Comparison of ENCODE assay signal across 8 cellular contexts in the genomic region with DNA sequence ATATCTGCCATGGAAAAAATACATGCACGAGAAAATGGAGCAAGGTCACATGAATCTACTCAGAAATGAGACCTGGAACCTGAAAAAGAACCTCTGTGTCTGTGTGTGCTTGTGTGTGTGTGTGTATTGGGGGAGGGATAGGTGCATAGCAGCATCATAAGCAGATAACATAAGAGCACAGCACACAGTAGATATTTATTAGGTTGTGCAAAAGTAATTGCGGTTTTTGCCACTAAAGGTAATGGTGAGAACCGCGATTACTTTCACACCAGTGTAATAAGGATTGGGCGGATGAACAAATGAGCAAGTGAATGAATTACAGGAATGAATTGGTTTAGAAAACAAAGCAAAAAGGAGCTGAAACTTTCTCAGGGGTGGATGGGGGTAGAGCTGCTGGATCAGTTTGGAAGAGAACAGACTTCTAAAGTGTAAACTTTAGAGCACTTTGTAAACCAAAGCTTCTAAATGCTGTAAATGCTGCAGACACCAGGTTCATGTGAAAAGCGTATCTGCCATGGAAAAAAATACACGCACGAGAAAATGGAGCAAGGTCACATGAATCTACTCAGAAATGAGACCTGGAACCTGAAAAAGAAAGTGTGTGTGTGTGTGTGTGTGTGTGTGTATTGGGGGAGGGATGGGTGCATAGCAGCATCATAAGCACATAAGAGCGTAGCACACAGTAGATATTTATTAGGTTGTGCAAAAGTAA.
A peak's percentile ranks its signal among the peaks of the same experiment; 100 is the strongest.
DNase-seq lines count a peak whose midpoint lies in the region; ATAC-seq and TF ChIP-seq lines count a peak whose summit lies in the region.

No MANE protein-coding gene starts in this region.

- H4K20me1 ChIP-seq in MM.1S (ENCODE audit: insufficient read depth, low read length) = no peaks in the 10 kb centered on the region

- peak overlapping the region; percentile 4 to 77 for H3K27ac ChIP-seq in lung (ENCODE audit: low read depth in 1 of 2, low read length in 1 of 2)
- peak overlapping the region; percentile 87 for H3K27ac ChIP-seq in upper lobe of right lung
- H3K27ac ChIP-seq in MM.1S (ENCODE audit: low read length) = no peak overlapping the region

- no peak overlapping the region for H3K4me3 Mint-ChIP-seq in activated naive CD4-positive, alpha-beta T cell treated with anti-CD3 and anti-CD28 coated beads, Interleukin-2, amount 50 U/mL, for 24 hours
- H3K4me3 Mint-ChIP-seq in activated T-helper 1 cell treated with anti-CD3 and anti-CD28 coated beads, Interleukin-12 subunit alpha, Interleukin-12 subunit beta, Interleukin-2, Interleukin-4 antibody, amounts not matched to agents 30 ng/mL and 10 ng/mL and 1 ng/mL, durations not matched to agents 14 hours and 24 hours and 36 hours = peak overlapping the region; percentile 4

- ATAC-seq in lung (ENCODE audit: insufficient read depth, low FRiP score) (no peak), upper lobe of right lung (no peak)

- H3K4me1 ChIP-seq in lung (ENCODE audit: control insufficient read depth in 2 of 2, insufficient read depth in 2 of 2, low read length in 2 of 2) = peaks cover 10 to 13% of the 10 kb centered on the region in 2 donors
- H3K4me1 ChIP-seq in upper lobe of right lung = peaks cover 49% of the 10 kb centered on the region
- H3K4me1 ChIP-seq in MM.1S (ENCODE audit: low read length) = no peaks in the 10 kb centered on the region

- 84 to 89% methylated on average over 9 of the region's 9 CpGs for WGBS in lung, 2 donors

- intact Hi-C loops in activated T-helper 1 cell treated with anti-CD3 and anti-CD28 coated beads, Interleukin-12 subunit alpha, Interleukin-12 subunit beta, Interleukin-2, Interleukin-4 antibody, amounts not matched to agents 30 ng/mL and 10 ng/mL and 1 ng/mL, durations not matched to agents 14 hours and 24 hours and 36 hours (cut with micrococcal nuclease) = loop anchor here (1.0 to 2.0 kb wide), 2 partner anchors 8 to 77 kb away; no protein-coding TSS in a partner anchor
- intact Hi-C loops in upper lobe of right lung (cut with DNase I) = no loop called here

- no peaks in the 10 kb centered on the region for H3K9me3 ChIP-seq in lung (ENCODE audit: control insufficient read depth in 2 of 2, insufficient read depth in 1 of 2, low read length in 1 of 2)
- H3K9me3 ChIP-seq in upper lobe of right lung = no peaks in the 10 kb centered on the region
- no peaks in the 10 kb centered on the region for H3K9me3 ChIP-seq in MM.1S (replicated peaks; ENCODE audit: insufficient read depth, low read length)

- H3K27me3 ChIP-seq in lung (ENCODE audit: control insufficient read depth, insufficient read depth) (no peaks in the 10 kb centered on the region), upper lobe of right lung (no peaks in the 10 kb centered on the region), MM.1S (replicated peaks; ENCODE audit: insufficient read depth, low read length) (peaks cover 7% of the 10 kb centered on the region; the same call in 1 of the 2 replicates)

- peak overlapping the region; percentile 8 for H3K27ac Mint-ChIP-seq in activated naive CD4-positive, alpha-beta T cell treated with anti-CD3 and anti-CD28 coated beads, Interleukin-2, amount 50 U/mL, for 24 hours
- peak overlapping the region; percentile 84 for H3K27ac Mint-ChIP-seq in activated T-helper 1 cell treated with anti-CD3 and anti-CD28 coated beads, Interleukin-12 subunit alpha, Interleukin-12 subunit beta, Interleukin-2, Interleukin-4 antibody, amounts not matched to agents 30 ng/mL and 10 ng/mL and 1 ng/mL, durations not matched to agents 14 hours and 24 hours and 36 hours

- TF ChIP-seq CTCF in lung (IDR thresholded peaks at IDR 0.05; ENCODE audit: control extremely low read depth, extremely low read depth) (no peak), upper lobe of right lung (IDR thresholded peaks at IDR 0.05) (no peak), MM.1S (IDR thresholded peaks at IDR 0.05; ENCODE audit: low read length) (no peak)

- peaks cover 46% of the 10 kb centered on the region for H3K4me1 Mint-ChIP-seq in activated naive CD4-positive, alpha-beta T cell treated with anti-CD3 and anti-CD28 coated beads, Interleukin-2, amount 50 U/mL, for 24 hours
- peaks cover 74% of the 10 kb centered on the region for H3K4me1 Mint-ChIP-seq in activated T-helper 1 cell treated with anti-CD3 and anti-CD28 coated beads, Interleukin-12 subunit alpha, Interleukin-12 subunit beta, Interleukin-2, Interleukin-4 antibody, amounts not matched to agents 30 ng/mL and 10 ng/mL and 1 ng/mL, durations not matched to agents 14 hours and 24 hours and 36 hours (ENCODE audit: low read depth)

- H3K36me3 Mint-ChIP-seq in activated naive CD4-positive, alpha-beta T cell treated with anti-CD3 and anti-CD28 coated beads, Interleukin-2, amount 50 U/mL, for 24 hours = no peaks in the 10 kb centered on the region
- peaks cover 11% of the 10 kb centered on the region for H3K36me3 Mint-ChIP-seq in activated T-helper 1 cell treated with anti-CD3 and anti-CD28 coated beads, Interleukin-12 subunit alpha, Interleukin-12 subunit beta, Interleukin-2, Interleukin-4 antibody, amounts not matched to agents 30 ng/mL and 10 ng/mL and 1 ng/mL, durations not matched to agents 14 hours and 24 hours and 36 hours (ENCODE audit: low read depth)

- no peaks in the 10 kb centered on the region for H3K9me3 Mint-ChIP-seq in activated naive CD4-positive, alpha-beta T cell treated with anti-CD3 and anti-CD28 coated beads, Interleukin-2, amount 50 U/mL, for 24 hours
- H3K9me3 Mint-ChIP-seq in activated T-helper 1 cell treated with anti-CD3 and anti-CD28 coated beads, Interleukin-12 subunit alpha, Interleukin-12 subunit beta, Interleukin-2, Interleukin-4 antibody, amounts not matched to agents 30 ng/mL and 10 ng/mL and 1 ng/mL, durations not matched to agents 14 hours and 24 hours and 36 hours = peaks cover 5% of the 10 kb centered on the region

- no peaks in the 10 kb centered on the region for H3K79me2 ChIP-seq in MM.1S (ENCODE audit: low read length)

- no peak overlapping the region for H3K4me2 ChIP-seq in MM.1S (ENCODE audit: low read depth, low read length)

- DNase-seq in activated naive CD4-positive, alpha-beta T cell treated with Interleukin-2 at 50 U/mL for 16 hours = no peak
- no peak for DNase-seq in activated T-helper 1 cell treated with anti-CD3 and anti-CD28 coated beads, Interleukin-12 subunit alpha, Interleukin-12 subunit beta, Interleukin-2, Interleukin-4 antibody, amounts not matched to agents 30 ng/mL and 10 ng/mL and 1 ng/mL, durations not matched to agents 14 hours and 24 hours and 36 hours (ENCODE audit: low spot score)
- DNase-seq in lung (ENCODE audit: low spot score) (no peak), upper lobe of right lung (no peak), MM.1S (no peak), DMS 273 treated with DMSO at 0.1 percent for 48 hours (lab: John Stamatoyannopoulos, UW) (no peak), HuH-7.5 (ENCODE audit: low spot score) (no peak)

- H3K9me2 ChIP-seq in MM.1S (replicated peaks; ENCODE audit: insufficient read depth, low read length) = no peaks in the 10 kb centered on the region

- H3F3A ChIP-seq in MM.1S (ENCODE audit: insufficient read depth, low read length) = no peaks in the 10 kb centered on the region

- H3K9ac ChIP-seq in MM.1S (ENCODE audit: low read length) = no peak overlapping the region

- H2AFZ ChIP-seq in MM.1S (ENCODE audit: low read length) = no peak overlapping the region

- H3K27me3 Mint-ChIP-seq in activated naive CD4-positive, alpha-beta T cell treated with anti-CD3 and anti-CD28 coated beads, Interleukin-2, amount 50 U/mL, for 24 hours = no peaks in the 10 kb centered on the region
- H3K27me3 Mint-ChIP-seq in activated T-helper 1 cell treated with anti-CD3 and anti-CD28 coated beads, Interleukin-12 subunit alpha, Interleukin-12 subunit beta, Interleukin-2, Interleukin-4 antibody, amounts not matched to agents 30 ng/mL and 10 ng/mL and 1 ng/mL, durations not matched to agents 14 hours and 24 hours and 36 hours (ENCODE audit: insufficient read depth) = no peaks in the 10 kb centered on the region

- H3K4me3 ChIP-seq in lung = no peak overlapping the region
- no peak overlapping the region for H3K4me3 ChIP-seq in upper lobe of right lung
- H3K4me3 ChIP-seq in MM.1S (ENCODE audit: low read length) = no peak overlapping the region

- H3K36me3 ChIP-seq in lung (ENCODE audit: control insufficient read depth in 2 of 2, insufficient read depth in 2 of 2, low read length in 2 of 2) = no peaks in the 10 kb centered on the region
- H3K36me3 ChIP-seq in upper lobe of right lung = no peaks in the 10 kb centered on the region
- H3K36me3 ChIP-seq in MM.1S (replicated peaks; ENCODE audit: insufficient read depth, low read length) = no peaks in the 10 kb centered on the region
